Comparison of ENCODE assay signal across 1 cellular context in genomic region chr3:149415484-149415883, GRCh38.
A peak's percentile ranks its signal among the peaks of the same experiment; 100 is the strongest.
TF ChIP-seq lines count a peak whose summit lies in the region.

No MANE protein-coding gene starts in this region.

TF ChIP-seq in HEK293, 187 proteins besides CTCF, POLR2A, EP300 and RAD21 (continued from another document and continues in another):
- TF ChIP-seq, protein P1, sequence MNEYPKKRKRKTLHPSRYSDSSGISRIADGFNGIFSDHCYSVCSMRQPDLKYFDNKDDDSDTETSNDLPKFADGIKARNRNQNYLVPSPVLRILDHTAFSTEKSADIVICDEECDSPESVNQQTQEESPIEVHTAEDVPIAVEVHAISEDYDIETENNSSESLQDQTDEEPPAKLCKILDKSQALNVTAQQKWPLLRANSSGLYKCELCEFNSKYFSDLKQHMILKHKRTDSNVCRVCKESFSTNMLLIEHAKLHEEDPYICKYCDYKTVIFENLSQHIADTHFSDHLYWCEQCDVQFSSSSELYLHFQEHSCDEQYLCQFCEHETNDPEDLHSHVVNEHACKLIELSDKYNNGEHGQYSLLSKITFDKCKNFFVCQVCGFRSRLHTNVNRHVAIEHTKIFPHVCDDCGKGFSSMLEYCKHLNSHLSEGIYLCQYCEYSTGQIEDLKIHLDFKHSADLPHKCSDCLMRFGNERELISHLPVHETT (tag by site-specific recombination; IDR thresholded peaks at IDR 0.05): no peak
- TF ChIP-seq PRDM4 (tag by site-specific recombination; IDR thresholded peaks at IDR 0.05): no peak
- no peak for TF ChIP-seq ZNF610 (tag by site-specific recombination; IDR thresholded peaks at IDR 0.05; ENCODE audit: borderline replicate concordance)
- no peak for TF ChIP-seq ZNF169 (tag by site-specific recombination; IDR thresholded peaks at IDR 0.05)
- no peak for TF ChIP-seq ZNF518A (tag by site-specific recombination; conservative IDR thresholded peaks at IDR 0.05; ENCODE audit: low read depth)
- no peak for TF ChIP-seq ZNF433 (tag by site-specific recombination; IDR thresholded peaks at IDR 0.05; ENCODE audit: low read depth)
- TF ChIP-seq PATZ1 (tag by site-specific recombination; IDR thresholded peaks at IDR 0.05): no peak
- TF ChIP-seq ZNF48 (tag by site-specific recombination; IDR thresholded peaks at IDR 0.05): no peak
- TF ChIP-seq ZFP41 (tag by site-specific recombination; IDR thresholded peaks at IDR 0.05; ENCODE audit: borderline replicate concordance): no peak
- no peak for TF ChIP-seq MZF1 (tag by site-specific recombination; IDR thresholded peaks at IDR 0.05; ENCODE audit: borderline replicate concordance)
- TF ChIP-seq SP7 (tag by site-specific recombination; IDR thresholded peaks at IDR 0.05): no peak
- TF ChIP-seq, protein P2, sequence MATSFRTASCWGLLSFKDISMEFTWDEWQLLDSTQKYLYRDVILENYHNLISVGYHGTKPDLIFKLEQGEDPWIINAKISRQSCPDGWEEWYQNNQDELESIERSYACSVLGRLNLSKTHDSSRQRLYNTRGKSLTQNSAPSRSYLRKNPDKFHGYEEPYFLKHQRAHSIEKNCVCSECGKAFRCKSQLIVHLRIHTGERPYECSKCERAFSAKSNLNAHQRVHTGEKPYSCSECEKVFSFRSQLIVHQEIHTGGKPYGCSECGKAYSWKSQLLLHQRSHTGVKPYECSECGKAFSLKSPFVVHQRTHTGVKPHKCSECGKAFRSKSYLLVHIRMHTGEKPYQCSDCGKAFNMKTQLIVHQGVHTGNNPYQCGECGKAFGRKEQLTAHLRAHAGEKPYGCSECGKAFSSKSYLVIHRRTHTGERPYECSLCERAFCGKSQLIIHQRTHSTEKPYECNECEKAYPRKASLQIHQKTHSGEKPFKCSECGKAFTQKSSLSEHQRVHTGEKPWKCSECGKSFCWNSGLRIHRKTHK (tag by site-specific recombination; IDR thresholded peaks at IDR 0.05): no peak
- TF ChIP-seq ZNF112 (tag by site-specific recombination; IDR thresholded peaks at IDR 0.05): no peak
- TF ChIP-seq, protein P3, sequence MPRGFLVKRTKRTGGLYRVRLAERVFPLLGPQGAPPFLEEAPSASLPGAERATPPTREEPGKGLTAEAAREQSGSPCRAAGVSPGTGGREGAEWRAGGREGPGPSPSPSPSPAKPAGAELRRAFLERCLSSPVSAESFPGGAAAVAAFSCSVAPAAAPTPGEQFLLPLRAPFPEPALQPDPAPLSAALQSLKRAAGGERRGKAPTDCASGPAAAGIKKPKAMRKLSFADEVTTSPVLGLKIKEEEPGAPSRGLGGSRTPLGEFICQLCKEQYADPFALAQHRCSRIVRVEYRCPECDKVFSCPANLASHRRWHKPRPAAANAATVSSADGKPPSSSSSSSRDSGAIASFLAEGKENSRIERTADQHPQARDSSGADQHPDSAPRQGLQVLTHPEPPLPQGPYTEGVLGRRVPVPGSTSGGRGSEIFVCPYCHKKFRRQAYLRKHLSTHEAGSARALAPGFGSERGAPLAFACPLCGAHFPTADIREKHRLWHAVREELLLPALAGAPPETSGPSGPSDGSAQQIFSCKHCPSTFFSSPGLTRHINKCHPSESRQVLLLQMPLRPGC (tag by site-specific recombination; IDR thresholded peaks at IDR 0.05): no peak
- TF ChIP-seq, protein P4, sequence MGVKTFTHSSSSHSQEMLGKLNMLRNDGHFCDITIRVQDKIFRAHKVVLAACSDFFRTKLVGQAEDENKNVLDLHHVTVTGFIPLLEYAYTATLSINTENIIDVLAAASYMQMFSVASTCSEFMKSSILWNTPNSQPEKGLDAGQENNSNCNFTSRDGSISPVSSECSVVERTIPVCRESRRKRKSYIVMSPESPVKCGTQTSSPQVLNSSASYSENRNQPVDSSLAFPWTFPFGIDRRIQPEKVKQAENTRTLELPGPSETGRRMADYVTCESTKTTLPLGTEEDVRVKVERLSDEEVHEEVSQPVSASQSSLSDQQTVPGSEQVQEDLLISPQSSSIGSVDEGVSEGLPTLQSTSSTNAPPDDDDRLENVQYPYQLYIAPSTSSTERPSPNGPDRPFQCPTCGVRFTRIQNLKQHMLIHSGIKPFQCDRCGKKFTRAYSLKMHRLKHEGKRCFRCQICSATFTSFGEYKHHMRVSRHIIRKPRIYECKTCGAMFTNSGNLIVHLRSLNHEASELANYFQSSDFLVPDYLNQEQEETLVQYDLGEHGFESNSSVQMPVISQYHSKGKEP (tag by site-specific recombination; IDR thresholded peaks at IDR 0.05): no peak
- TF ChIP-seq ZBTB1 (tag by site-specific recombination; IDR thresholded peaks at IDR 0.05): no peak
- TF ChIP-seq ZNF19 (tag by site-specific recombination; IDR thresholded peaks at IDR 0.05; ENCODE audit: low read depth): no peak
- TF ChIP-seq ZNF24 (tag by site-specific recombination; IDR thresholded peaks at IDR 0.05): peak; percentile 77
- TF ChIP-seq ZNF366 (tag by site-specific recombination; conservative IDR thresholded peaks at IDR 0.05): peak; percentile 36; the same call in 1 of the 2 replicates
- TF ChIP-seq HIC1 (tag by site-specific recombination; IDR thresholded peaks at IDR 0.05): peak; percentile 29; the same call in 1 of the 2 replicates
- TF ChIP-seq ZNF837 (tag by site-specific recombination; IDR thresholded peaks at IDR 0.05): no peak
- TF ChIP-seq, protein P5, sequence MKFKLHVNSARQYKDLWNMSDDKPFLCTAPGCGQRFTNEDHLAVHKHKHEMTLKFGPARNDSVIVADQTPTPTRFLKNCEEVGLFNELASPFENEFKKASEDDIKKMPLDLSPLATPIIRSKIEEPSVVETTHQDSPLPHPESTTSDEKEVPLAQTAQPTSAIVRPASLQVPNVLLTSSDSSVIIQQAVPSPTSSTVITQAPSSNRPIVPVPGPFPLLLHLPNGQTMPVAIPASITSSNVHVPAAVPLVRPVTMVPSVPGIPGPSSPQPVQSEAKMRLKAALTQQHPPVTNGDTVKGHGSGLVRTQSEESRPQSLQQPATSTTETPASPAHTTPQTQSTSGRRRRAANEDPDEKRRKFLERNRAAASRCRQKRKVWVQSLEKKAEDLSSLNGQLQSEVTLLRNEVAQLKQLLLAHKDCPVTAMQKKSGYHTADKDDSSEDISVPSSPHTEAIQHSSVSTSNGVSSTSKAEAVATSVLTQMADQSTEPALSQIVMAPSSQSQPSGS (tag by site-specific recombination; IDR thresholded peaks at IDR 0.05; ENCODE audit: low read depth): peak; percentile 89
- TF ChIP-seq ZNF621 (tag by site-specific recombination; IDR thresholded peaks at IDR 0.05): no peak
- no peak for TF ChIP-seq ZNF747 (tag by site-specific recombination; IDR thresholded peaks at IDR 0.05)
- no peak for TF ChIP-seq KLF1 (tag by site-specific recombination; IDR thresholded peaks at IDR 0.05)
- no peak for TF ChIP-seq KLF17 (tag by site-specific recombination; IDR thresholded peaks at IDR 0.05)
- TF ChIP-seq ZNF146 (tag by site-specific recombination; IDR thresholded peaks at IDR 0.05): no peak
- TF ChIP-seq ZNF335 (tag by site-specific recombination; conservative IDR thresholded peaks at IDR 0.05): no peak
- TF ChIP-seq ZBTB21 (tag by site-specific recombination; IDR thresholded peaks at IDR 0.05): peak; percentile 40; the same call in 1 of the 2 replicates
- no peak for TF ChIP-seq ZNF654 (tag by site-specific recombination; IDR thresholded peaks at IDR 0.05; ENCODE audit: low read depth)
- TF ChIP-seq PRDM1 (tag by site-specific recombination; IDR thresholded peaks at IDR 0.05): peak; percentile 39
- TF ChIP-seq ZSCAN4 (tag by site-specific recombination; IDR thresholded peaks at IDR 0.05): no peak
